In genomic region chr7:23628370-23628769, GRCh38 we compare ENCODE assay signal across 1 cellular context.
TF ChIP-seq lines count a peak whose summit lies in the region.

No MANE protein-coding gene starts in this region.

TF ChIP-seq in HepG2, 621 proteins besides CTCF, POLR2A, EP300 and RAD21 (continued from another document and continues in another):
- no peak for TF ChIP-seq MTERF4 (CRISPR knock-in tag; IDR thresholded peaks at IDR 0.05)
- no peak for TF ChIP-seq SOX13 (IDR thresholded peaks at IDR 0.05)
- TF ChIP-seq SOX13 (CRISPR knock-in tag; conservative IDR thresholded peaks at IDR 0.05 in 1 of 2, IDR thresholded peaks at IDR 0.05 in 1 of 2), result peak in 1 of 2 experiments; percentile 51; a peak in 1 of 4 replicates
- peak; percentile 29; the same call in 1 of the 2 replicates for TF ChIP-seq ZNF710 (CRISPR knock-in tag; IDR thresholded peaks at IDR 0.05; ENCODE audit: borderline replicate concordance)
- TF ChIP-seq SAP130 (CRISPR knock-in tag; IDR thresholded peaks at IDR 0.05; ENCODE audit: low read depth), result peak; percentile 48; the same call in 1 of the 2 replicates
- peak; percentile 82 for TF ChIP-seq TBX3 (IDR thresholded peaks at IDR 0.05; ENCODE audit: borderline replicate concordance)
- peak; percentile 91 for TF ChIP-seq ZNF362 (CRISPR knock-in tag; IDR thresholded peaks at IDR 0.05; ENCODE audit: borderline replicate concordance)
- TF ChIP-seq KDM4B (CRISPR knock-in tag; IDR thresholded peaks at IDR 0.05), result no peak
- TF ChIP-seq CHD4 (IDR thresholded peaks at IDR 0.05; ENCODE audit: borderline replicate concordance, low read length), result no peak
- no peak for TF ChIP-seq SMAD1 (CRISPR knock-in tag; IDR thresholded peaks at IDR 0.05; ENCODE audit: borderline replicate concordance, low read depth)
- TF ChIP-seq ZNF644 (CRISPR knock-in tag; IDR thresholded peaks at IDR 0.05; ENCODE audit: low read depth), result peak; percentile 69; the same call in 1 of the 2 replicates
- TF ChIP-seq ZNF530 (CRISPR knock-in tag; IDR thresholded peaks at IDR 0.05; ENCODE audit: low read depth), result no peak
- peak; percentile 57 for TF ChIP-seq SALL1 (CRISPR knock-in tag; IDR thresholded peaks at IDR 0.05)
- 0 out of 2 replicates have a peak, but pooled peaks have one; percentile 22 for TF ChIP-seq ELF3 (CRISPR knock-in tag; IDR thresholded peaks at IDR 0.05)
- no peak for TF ChIP-seq FOXP1 (IDR thresholded peaks at IDR 0.05)
- 0 out of 2 replicates have a peak, but pooled peaks have one; percentile 45 for TF ChIP-seq FOXP1 (CRISPR knock-in tag; IDR thresholded peaks at IDR 0.05)
- no peak for TF ChIP-seq SP5 (CRISPR knock-in tag; IDR thresholded peaks at IDR 0.05; ENCODE audit: borderline replicate concordance, low read depth)
- peak; percentile 71; the same call in 1 of the 2 replicates for TF ChIP-seq HNF4G (IDR thresholded peaks at IDR 0.05; ENCODE audit: borderline replicate concordance, low read depth, low read length)
- TF ChIP-seq HNF4G (CRISPR knock-in tag; IDR thresholded peaks at IDR 0.05; ENCODE audit: borderline replicate concordance, low read depth), result peak; percentile 24; the same call in 1 of the 2 replicates
- TF ChIP-seq GZF1 (CRISPR knock-in tag; IDR thresholded peaks at IDR 0.05), result no peak
- peak; percentile 34; the same call in 1 of the 2 replicates for TF ChIP-seq POGZ (CRISPR knock-in tag; IDR thresholded peaks at IDR 0.05)
- no peak for TF ChIP-seq SATB2 (CRISPR knock-in tag; IDR thresholded peaks at IDR 0.05)
- TF ChIP-seq FOSL2 (CRISPR knock-in tag; IDR thresholded peaks at IDR 0.05), result no peak
- TF ChIP-seq FOXA1 (IDR thresholded peaks at IDR 0.05), result no peak
- no peak for TF ChIP-seq FOXA1 (CRISPR knock-in tag; IDR thresholded peaks at IDR 0.05)
- TF ChIP-seq NCOR1 (IDR thresholded peaks at IDR 0.05; ENCODE audit: borderline replicate concordance, low read length), result no peak
- no peak for TF ChIP-seq ARID4A (CRISPR knock-in tag; IDR thresholded peaks at IDR 0.05; ENCODE audit: borderline replicate concordance)
- peak; percentile 40; the same call in 1 of the 2 replicates for TF ChIP-seq SIX1 (CRISPR knock-in tag; IDR thresholded peaks at IDR 0.05; ENCODE audit: borderline replicate concordance)
- TF ChIP-seq CENPX (CRISPR knock-in tag; IDR thresholded peaks at IDR 0.05), result no peak
- TF ChIP-seq HDAC2 (CRISPR knock-in tag; IDR thresholded peaks at IDR 0.05), result peak; percentile 54; the same call in 1 of the 2 replicates
- peak; percentile 81; the same call in 1 of the 2 replicates for TF ChIP-seq IKZF5 (CRISPR knock-in tag; IDR thresholded peaks at IDR 0.05)
- no peak for TF ChIP-seq U2AF1 (optimal IDR thresholded peaks at IDR 0.05; ENCODE audit: low read depth, low read length)
- no peak for TF ChIP-seq JUNB (CRISPR knock-in tag; IDR thresholded peaks at IDR 0.05; ENCODE audit: borderline replicate concordance)
- TF ChIP-seq ZNF572 (CRISPR knock-in tag; IDR thresholded peaks at IDR 0.05), result 0 out of 2 replicates have a peak, but pooled peaks have one; percentile 32
- peak; percentile 28; the same call in 1 of the 2 replicates for TF ChIP-seq MYC (CRISPR knock-in tag; IDR thresholded peaks at IDR 0.05; ENCODE audit: borderline replicate concordance)
- peak; percentile 36; the same call in 1 of the 2 replicates for TF ChIP-seq NCOA2 (CRISPR knock-in tag; IDR thresholded peaks at IDR 0.05)
- TF ChIP-seq ZMYM3 (CRISPR knock-in tag; IDR thresholded peaks at IDR 0.05), result 0 out of 2 replicates have a peak, but pooled peaks have one; percentile 37
- peak; percentile 12; the same call in 1 of the 2 replicates for TF ChIP-seq BCL6 (CRISPR knock-in tag; IDR thresholded peaks at IDR 0.05)
- TF ChIP-seq KDM6A (CRISPR knock-in tag; IDR thresholded peaks at IDR 0.05; ENCODE audit: low read depth), result no peak
- no peak for TF ChIP-seq NR0B2 (CRISPR knock-in tag; IDR thresholded peaks at IDR 0.05)
- TF ChIP-seq MAFF (IDR thresholded peaks at IDR 0.05; ENCODE audit: low read depth, low read length), result no peak
- TF ChIP-seq DMAP1 (CRISPR knock-in tag; IDR thresholded peaks at IDR 0.05), result peak; percentile 40; the same call in 1 of the 2 replicates
- peak; percentile 43; the same call in 1 of the 2 replicates for TF ChIP-seq GATAD2A (CRISPR knock-in tag; IDR thresholded peaks at IDR 0.05)
- 0 out of 2 replicates have a peak, but pooled peaks have one; percentile 54 for TF ChIP-seq ZNF761 (CRISPR knock-in tag; conservative IDR thresholded peaks at IDR 0.05)
- peak; percentile 76 for TF ChIP-seq PAXIP1 (CRISPR knock-in tag; conservative IDR thresholded peaks at IDR 0.05)
- TF ChIP-seq ZNF282 (IDR thresholded peaks at IDR 0.05; ENCODE audit: partially characterized antibody), result no peak
- no peak for TF ChIP-seq DNMT1 (CRISPR knock-in tag; IDR thresholded peaks at IDR 0.05)
- peak; percentile 82 for TF ChIP-seq ZSCAN25 (CRISPR knock-in tag; IDR thresholded peaks at IDR 0.05)
- 0 out of 2 replicates have a peak, but pooled peaks have one; percentile 12 for TF ChIP-seq ZFX (CRISPR knock-in tag; IDR thresholded peaks at IDR 0.05; ENCODE audit: low read depth)
- peak; percentile 24; the same call in 1 of the 2 replicates for TF ChIP-seq SPEN (CRISPR knock-in tag; IDR thresholded peaks at IDR 0.05; ENCODE audit: low read depth)
- TF ChIP-seq ZNF281 (CRISPR knock-in tag; IDR thresholded peaks at IDR 0.05; ENCODE audit: borderline replicate concordance), result no peak
